33 cellular contexts compared by ENCODE assay signal in the genomic region with DNA sequence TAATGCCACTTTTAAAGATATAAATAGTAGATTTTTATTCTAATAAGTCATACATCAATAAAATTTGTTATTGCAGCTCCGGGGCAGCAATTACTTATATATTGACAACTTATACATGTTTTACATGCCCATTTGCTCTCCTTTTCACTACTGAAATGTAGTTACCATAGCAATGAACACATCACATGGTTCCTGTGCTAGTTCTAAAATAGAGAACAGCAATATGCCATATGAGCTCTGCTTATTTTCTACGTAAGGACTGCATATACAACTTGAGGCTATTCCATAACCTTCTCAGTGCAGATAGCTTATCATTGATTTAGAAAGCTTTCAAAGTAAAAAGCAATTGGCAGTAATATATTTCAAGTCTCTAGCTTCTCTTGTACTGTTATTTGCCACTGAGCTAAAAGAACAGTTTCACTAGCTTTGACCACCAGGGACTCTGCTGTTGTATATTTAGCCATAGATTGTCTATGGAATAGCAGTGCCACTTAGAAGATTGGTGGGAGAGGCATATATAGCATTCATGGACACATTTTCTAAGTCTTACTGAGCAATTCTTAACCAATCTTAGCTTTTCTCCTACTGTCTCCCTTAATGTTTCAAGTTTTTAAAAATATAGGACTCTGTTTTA.
"Had no signal": no experiment of that assay in that cellular context is flagged by ENCODE, and none has a peak within 500 bp of the region (broad histone marks: within the 10 kb centered on the region; RNA-seq: fewer than 3 reads in every experiment).

No MANE protein-coding gene starts in this region.

- FAIRE-seq: colon had no signal

- ATAC-seq: activated CD4-positive, CD25-positive, alpha-beta regulatory T cell treated with anti-CD3 and anti-CD28 coated beads, Interleukin-2, amount 50 U/mL, for 24 hours; activated CD8-positive, alpha-beta T cell treated with anti-CD3 and anti-CD28 coated beads for 36 hours; activated T-cell treated with anti-CD3 and anti-CD28 coated beads, Interleukin-2, amount 50 U/mL, for 4 hours; body of pancreas; effector memory CD8-positive, alpha-beta T cell; foreskin keratinocyte; gastroesophageal sphincter; heart right ventricle; T-helper 17 cell had no signal

- H3K27ac Mint-ChIP-seq: activated B cell treated with CpG ODN at 0.5 μM for 24 hours; activated CD8-positive, alpha-beta T cell treated with anti-CD3 and anti-CD28 coated beads for 36 hours; activated naive CD4-positive, alpha-beta T cell treated with anti-CD3 and anti-CD28 coated beads, Interleukin-2, amount 10 ng/mL, durations not matched to agents 7 days and 5 days; activated naive CD8-positive, alpha-beta T cell; activated T-helper 1 cell treated with anti-CD3 and anti-CD28 coated beads, Interleukin-12 subunit alpha, Interleukin-12 subunit beta, Interleukin-2, Interleukin-4 antibody, amounts not matched to agents 30 ng/mL and 10 ng/mL and 1 ng/mL, durations not matched to agents 14 hours and 24 hours and 36 hours; activated T-helper 2 cell treated with anti-CD3 and anti-CD28 coated beads, Interferon-gamma antibody, Interleukin-2, Interleukin-4, amounts not matched to agents 10 μg/mL and 5 μg/mL and 100 μg/mL, durations not matched to agents 14 hours and 24 hours and 36 hours; effector memory CD8-positive, alpha-beta T cell; T-helper 17 cell; T-helper 2 cell treated with Interferon-gamma antibody and Interleukin-4, amounts not matched to agents 5 μg/mL and 100 μg/mL, for 36 hours had no signal

- H3K27ac ChIP-seq: adrenal gland, body of pancreas, cardiac muscle cell, esophagus muscularis mucosa, foreskin keratinocyte, gastroesophageal sphincter, heart right ventricle, WERI-Rb-1 had no signal

- H3K4me1 ChIP-seq: adrenal gland, body of pancreas, esophagus muscularis mucosa, foreskin keratinocyte, gastroesophageal sphincter, heart right ventricle had no signal

- DNase-seq: activated B cell treated with CpG ODN at 0.5 μM for 24 hours; activated CD4-positive, alpha-beta T cell treated with anti-CD3 and anti-CD28 coated beads for 48 hours; activated CD4-positive, alpha-beta T cell treated with anti-CD3 and anti-CD28 coated beads, Interleukin-2, amount 50 U/mL, for 1 hour; activated CD4-positive, alpha-beta T cell treated with anti-CD3 and anti-CD28 coated beads, Interleukin-2, amount 50 U/mL, for 48 hours; activated CD8-positive, alpha-beta memory T cell treated with anti-CD3 and anti-CD28 coated beads for 24 hours; activated CD8-positive, alpha-beta T cell treated with anti-CD3 and anti-CD28 coated beads for 36 hours; activated effector memory CD4-positive, alpha-beta T cell treated with anti-CD3 and anti-CD28 coated beads, Interleukin-2, amount 50 U/mL, for 16 hours; activated naive CD4-positive, alpha-beta T cell treated with anti-CD3 and anti-CD28 coated beads, Interleukin-2, amount 10 ng/mL, durations not matched to agents 7 days and 5 days; activated T-cell treated with anti-CD3 and anti-CD28 coated beads, Interleukin-2, amount 50 U/mL, for 4 hours; adrenal gland; aorta; body of pancreas; central memory CD4-positive, alpha-beta T cell; cortex of kidney; dermis blood vessel endothelial cell; effector CD4-positive, alpha-beta T cell; effector memory CD8-positive, alpha-beta T cell; erythroblast; foreskin keratinocyte; heart right ventricle; T-helper 1 cell; T-helper 17 cell; T1000; WERI-Rb-1 had no signal

- H3K27me3 ChIP-seq: adrenal gland, body of pancreas, cardiac muscle cell, esophagus muscularis mucosa, foreskin keratinocyte, gastroesophageal sphincter, heart right ventricle had no signal

- H3K4me1 Mint-ChIP-seq: activated B cell treated with CpG ODN at 0.5 μM for 24 hours had no signal

- H3K9me3 Mint-ChIP-seq: activated B cell treated with CpG ODN at 0.5 μM for 24 hours; activated naive CD4-positive, alpha-beta T cell treated with anti-CD3 and anti-CD28 coated beads, Interleukin-2, amount 10 ng/mL, durations not matched to agents 7 days and 5 days; activated T-cell treated with anti-CD3 and anti-CD28 coated beads, Interleukin-2, amount 50 U/mL, for 4 hours; activated T-helper 1 cell treated with anti-CD3 and anti-CD28 coated beads, Interleukin-12 subunit alpha, Interleukin-12 subunit beta, Interleukin-2, Interleukin-4 antibody, amounts not matched to agents 30 ng/mL and 10 ng/mL and 1 ng/mL, durations not matched to agents 14 hours and 24 hours and 36 hours; activated T-helper 2 cell treated with anti-CD3 and anti-CD28 coated beads, Interferon-gamma antibody, Interleukin-2, Interleukin-4, amounts not matched to agents 10 μg/mL and 5 μg/mL and 100 μg/mL, durations not matched to agents 14 hours and 24 hours and 36 hours; effector memory CD8-positive, alpha-beta T cell; T-helper 2 cell treated with Interferon-gamma antibody and Interleukin-4, amounts not matched to agents 5 μg/mL and 100 μg/mL, for 36 hours had no signal

- H3K36me3 ChIP-seq: adrenal gland, cardiac muscle cell, esophagus muscularis mucosa, WERI-Rb-1 had no signal

- H3K27me3 Mint-ChIP-seq: activated B cell treated with CpG ODN at 0.5 μM for 24 hours; activated CD8-positive, alpha-beta T cell treated with anti-CD3 and anti-CD28 coated beads for 36 hours; activated naive CD4-positive, alpha-beta T cell treated with anti-CD3 and anti-CD28 coated beads, Interleukin-2, amount 10 ng/mL, durations not matched to agents 7 days and 5 days; activated naive CD8-positive, alpha-beta T cell; effector memory CD8-positive, alpha-beta T cell; T-helper 17 cell had no signal

- H3K9me3 ChIP-seq: adrenal gland, body of pancreas, esophagus muscularis mucosa, gastroesophageal sphincter, heart right ventricle had no signal

- H3K4me3 Mint-ChIP-seq: activated B cell treated with CpG ODN at 0.5 μM for 24 hours; activated CD8-positive, alpha-beta T cell treated with anti-CD3 and anti-CD28 coated beads for 36 hours; activated naive CD4-positive, alpha-beta T cell treated with anti-CD3 and anti-CD28 coated beads, Interleukin-2, amount 10 ng/mL, durations not matched to agents 7 days and 5 days; activated naive CD8-positive, alpha-beta T cell; activated T-cell treated with anti-CD3 and anti-CD28 coated beads, Interleukin-2, amount 50 U/mL, for 4 hours; activated T-helper 1 cell treated with anti-CD3 and anti-CD28 coated beads, Interleukin-12 subunit alpha, Interleukin-12 subunit beta, Interleukin-2, Interleukin-4 antibody, amounts not matched to agents 30 ng/mL and 10 ng/mL and 1 ng/mL, durations not matched to agents 14 hours and 24 hours and 36 hours; effector memory CD8-positive, alpha-beta T cell; T-helper 17 cell; T-helper 2 cell treated with Interferon-gamma antibody and Interleukin-4, amounts not matched to agents 5 μg/mL and 100 μg/mL, for 36 hours had no signal

- H3K4me3 ChIP-seq: adrenal gland, body of pancreas, cardiac muscle cell, esophagus muscularis mucosa, gastroesophageal sphincter, heart right ventricle had no signal
